ENCODE assay signal across 3 cellular contexts in the genomic region with DNA sequence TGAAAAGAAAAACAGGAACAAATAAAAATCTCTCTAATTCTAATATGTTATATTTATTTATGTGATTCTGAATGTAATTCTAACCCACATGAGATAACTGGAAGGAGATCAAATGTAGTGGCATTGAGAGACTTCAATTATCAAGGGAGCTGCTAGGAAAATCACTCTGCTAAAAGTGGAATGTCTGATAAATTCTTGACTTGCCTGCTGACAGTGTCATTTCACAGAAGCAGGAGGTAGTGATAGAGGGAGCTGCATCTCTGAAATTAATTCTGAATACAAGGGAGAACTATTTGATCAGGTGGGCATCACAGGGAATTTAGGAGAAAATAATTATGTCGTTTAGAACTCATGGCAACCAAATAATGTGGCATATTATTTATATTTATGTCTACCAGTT.
"Had no signal": no experiment of that assay in that cellular context is flagged by ENCODE, and none has a peak within 500 bp of the region (broad histone marks: within the 10 kb centered on the region; RNA-seq: fewer than 3 reads in every experiment).

No MANE protein-coding gene starts in this region.

- DNase-seq: GDM1, GF-D8 had no signal

- H3K4me3 ChIP-seq: GM12878 had no signal
